In the genomic region with DNA sequence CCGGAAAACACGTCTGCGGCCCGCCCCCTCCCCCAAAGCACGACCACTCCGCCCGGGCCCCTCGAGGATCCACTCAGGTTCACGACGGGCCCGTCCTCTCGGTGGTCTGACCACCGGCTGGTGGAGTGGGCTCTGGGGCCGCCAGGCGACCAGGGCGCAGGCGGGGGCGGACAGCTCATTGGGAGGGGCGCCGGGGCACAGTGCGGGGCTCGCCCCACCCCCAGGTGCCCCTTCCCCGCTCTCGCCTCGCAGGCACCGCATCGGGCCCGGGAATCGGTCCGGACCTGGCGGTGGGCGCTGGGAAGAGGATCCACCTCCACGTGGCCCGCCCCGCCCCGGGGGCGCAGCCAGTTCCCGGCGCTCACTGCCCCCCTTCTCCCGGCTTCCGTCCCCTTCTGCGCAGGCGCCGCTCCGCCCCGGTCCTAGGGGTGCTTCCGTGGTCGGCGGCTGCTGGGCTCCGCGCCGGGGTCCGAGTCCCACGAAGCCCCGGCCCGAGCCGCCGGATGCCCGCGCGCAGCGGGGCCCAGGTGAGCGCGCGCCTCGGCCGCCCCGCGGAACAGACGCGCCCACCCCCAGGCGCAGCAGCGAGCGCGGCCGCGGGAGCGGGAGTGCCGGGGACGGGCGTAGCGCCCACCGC, we compare ENCODE assay signal across 1 cellular context.
A peak's percentile ranks its signal among the peaks of the same experiment; 100 is the strongest.
TF ChIP-seq lines count a peak whose summit lies in the region.

A gene with protein sequence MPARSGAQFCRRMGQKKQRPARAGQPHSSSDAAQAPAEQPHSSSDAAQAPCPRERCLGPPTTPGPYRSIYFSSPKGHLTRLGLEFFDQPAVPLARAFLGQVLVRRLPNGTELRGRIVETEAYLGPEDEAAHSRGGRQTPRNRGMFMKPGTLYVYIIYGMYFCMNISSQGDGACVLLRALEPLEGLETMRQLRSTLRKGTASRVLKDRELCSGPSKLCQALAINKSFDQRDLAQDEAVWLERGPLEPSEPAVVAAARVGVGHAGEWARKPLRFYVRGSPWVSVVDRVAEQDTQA (plus strand): TSS at position 419 of the 637 bp plus-strand sequence. CDS start 85 bp downstream, at position 504.

TF ChIP-seq in HepG2, 621 proteins besides CTCF, POLR2A, EP300 and RAD21 (continued from another document and continues in another):
- TF ChIP-seq, protein P1, sequence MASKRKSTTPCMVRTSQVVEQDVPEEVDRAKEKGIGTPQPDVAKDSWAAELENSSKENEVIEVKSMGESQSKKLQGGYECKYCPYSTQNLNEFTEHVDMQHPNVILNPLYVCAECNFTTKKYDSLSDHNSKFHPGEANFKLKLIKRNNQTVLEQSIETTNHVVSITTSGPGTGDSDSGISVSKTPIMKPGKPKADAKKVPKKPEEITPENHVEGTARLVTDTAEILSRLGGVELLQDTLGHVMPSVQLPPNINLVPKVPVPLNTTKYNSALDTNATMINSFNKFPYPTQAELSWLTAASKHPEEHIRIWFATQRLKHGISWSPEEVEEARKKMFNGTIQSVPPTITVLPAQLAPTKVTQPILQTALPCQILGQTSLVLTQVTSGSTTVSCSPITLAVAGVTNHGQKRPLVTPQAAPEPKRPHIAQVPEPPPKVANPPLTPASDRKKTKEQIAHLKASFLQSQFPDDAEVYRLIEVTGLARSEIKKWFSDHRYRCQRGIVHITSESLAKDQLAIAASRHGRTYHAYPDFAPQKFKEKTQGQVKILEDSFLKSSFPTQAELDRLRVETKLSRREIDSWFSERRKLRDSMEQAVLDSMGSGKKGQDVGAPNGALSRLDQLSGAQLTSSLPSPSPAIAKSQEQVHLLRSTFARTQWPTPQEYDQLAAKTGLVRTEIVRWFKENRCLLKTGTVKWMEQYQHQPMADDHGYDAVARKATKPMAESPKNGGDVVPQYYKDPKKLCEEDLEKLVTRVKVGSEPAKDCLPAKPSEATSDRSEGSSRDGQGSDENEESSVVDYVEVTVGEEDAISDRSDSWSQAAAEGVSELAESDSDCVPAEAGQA (IDR thresholded peaks at IDR 0.05; ENCODE audit: low read depth) = no peak
- TF ChIP-seq, protein P1 (CRISPR knock-in tag; IDR thresholded peaks at IDR 0.05; ENCODE audit: borderline replicate concordance) = 0 out of 2 replicates have a peak, but pooled peaks have one; percentile 31
- TF ChIP-seq NFKBIZ (CRISPR knock-in tag; IDR thresholded peaks at IDR 0.05) (no peak), ZNF616 (CRISPR knock-in tag; IDR thresholded peaks at IDR 0.05; ENCODE audit: low read depth) (peak; percentile 31; the same call in 1 of the 2 replicates), PTBP1 (IDR thresholded peaks at IDR 0.05; ENCODE audit: low read depth, low read length, poor library complexity, severe bottlenecking) (no peak), ZNF782 (CRISPR knock-in tag; IDR thresholded peaks at IDR 0.05; ENCODE audit: borderline replicate concordance) (no peak), ZNF564 (CRISPR knock-in tag; IDR thresholded peaks at IDR 0.05) (peak; percentile 43; the same call in 1 of the 2 replicates), MBNL3 (CRISPR knock-in tag; conservative IDR thresholded peaks at IDR 0.05) (no peak), HOXA5 (CRISPR knock-in tag; IDR thresholded peaks at IDR 0.05) (0 out of 2 replicates have a peak, but pooled peaks have one; percentile 33), ZNF160 (CRISPR knock-in tag; IDR thresholded peaks at IDR 0.05) (0 out of 2 replicates have a peak, but pooled peaks have one; percentile 46), ZNF367 (CRISPR knock-in tag; IDR thresholded peaks at IDR 0.05; ENCODE audit: borderline replicate concordance) (no peak), ZNF577 (CRISPR knock-in tag; IDR thresholded peaks at IDR 0.05; ENCODE audit: borderline replicate concordance, low read depth) (no peak), ZNF558 (CRISPR knock-in tag; IDR thresholded peaks at IDR 0.05; ENCODE audit: borderline replicate concordance) (no peak; the same call in 1 of the 2 replicates), ZSCAN12 (CRISPR knock-in tag; IDR thresholded peaks at IDR 0.05) (no peak), ZNF17 (CRISPR knock-in tag; IDR thresholded peaks at IDR 0.05) (no peak), RFX1 (IDR thresholded peaks at IDR 0.05) (no peak), ZNF615 (CRISPR knock-in tag; IDR thresholded peaks at IDR 0.05; ENCODE audit: borderline replicate concordance) (no peak), SP2 (CRISPR knock-in tag; IDR thresholded peaks at IDR 0.05) (no peak), ONECUT2 (CRISPR knock-in tag; IDR thresholded peaks at IDR 0.05) (no peak), MXI1 (IDR thresholded peaks at IDR 0.05; ENCODE audit: borderline replicate concordance, low read depth, low read length) (peak; percentile 93; the same call in 2 of the 3 replicates), MIER3 (CRISPR knock-in tag; IDR thresholded peaks at IDR 0.05; ENCODE audit: borderline replicate concordance) (no peak), TCF7L2 (IDR thresholded peaks at IDR 0.05; ENCODE audit: low read depth, low read length) (no peak), GATA4 (IDR thresholded peaks at IDR 0.05; ENCODE audit: borderline replicate concordance, low read depth) (no peak), ZNF34 (CRISPR knock-in tag; IDR thresholded peaks at IDR 0.05; ENCODE audit: borderline replicate concordance) (no peak), KLF11 (CRISPR knock-in tag; IDR thresholded peaks at IDR 0.05) (no peak), ZNF232 (CRISPR knock-in tag; IDR thresholded peaks at IDR 0.05; ENCODE audit: borderline replicate concordance) (0 out of 2 replicates have a peak, but pooled peaks have one; percentile 32), ZNF451 (CRISPR knock-in tag; IDR thresholded peaks at IDR 0.05) (0 out of 2 replicates have a peak, but pooled peaks have one; percentile 17), ZNF747 (CRISPR knock-in tag; IDR thresholded peaks at IDR 0.05; ENCODE audit: borderline replicate concordance) (no peak), MATR3 (CRISPR knock-in tag; IDR thresholded peaks at IDR 0.05) (no peak), SIN3B (IDR thresholded peaks at IDR 0.05; ENCODE audit: low read length) (no peak)
- TF ChIP-seq, protein P2, sequence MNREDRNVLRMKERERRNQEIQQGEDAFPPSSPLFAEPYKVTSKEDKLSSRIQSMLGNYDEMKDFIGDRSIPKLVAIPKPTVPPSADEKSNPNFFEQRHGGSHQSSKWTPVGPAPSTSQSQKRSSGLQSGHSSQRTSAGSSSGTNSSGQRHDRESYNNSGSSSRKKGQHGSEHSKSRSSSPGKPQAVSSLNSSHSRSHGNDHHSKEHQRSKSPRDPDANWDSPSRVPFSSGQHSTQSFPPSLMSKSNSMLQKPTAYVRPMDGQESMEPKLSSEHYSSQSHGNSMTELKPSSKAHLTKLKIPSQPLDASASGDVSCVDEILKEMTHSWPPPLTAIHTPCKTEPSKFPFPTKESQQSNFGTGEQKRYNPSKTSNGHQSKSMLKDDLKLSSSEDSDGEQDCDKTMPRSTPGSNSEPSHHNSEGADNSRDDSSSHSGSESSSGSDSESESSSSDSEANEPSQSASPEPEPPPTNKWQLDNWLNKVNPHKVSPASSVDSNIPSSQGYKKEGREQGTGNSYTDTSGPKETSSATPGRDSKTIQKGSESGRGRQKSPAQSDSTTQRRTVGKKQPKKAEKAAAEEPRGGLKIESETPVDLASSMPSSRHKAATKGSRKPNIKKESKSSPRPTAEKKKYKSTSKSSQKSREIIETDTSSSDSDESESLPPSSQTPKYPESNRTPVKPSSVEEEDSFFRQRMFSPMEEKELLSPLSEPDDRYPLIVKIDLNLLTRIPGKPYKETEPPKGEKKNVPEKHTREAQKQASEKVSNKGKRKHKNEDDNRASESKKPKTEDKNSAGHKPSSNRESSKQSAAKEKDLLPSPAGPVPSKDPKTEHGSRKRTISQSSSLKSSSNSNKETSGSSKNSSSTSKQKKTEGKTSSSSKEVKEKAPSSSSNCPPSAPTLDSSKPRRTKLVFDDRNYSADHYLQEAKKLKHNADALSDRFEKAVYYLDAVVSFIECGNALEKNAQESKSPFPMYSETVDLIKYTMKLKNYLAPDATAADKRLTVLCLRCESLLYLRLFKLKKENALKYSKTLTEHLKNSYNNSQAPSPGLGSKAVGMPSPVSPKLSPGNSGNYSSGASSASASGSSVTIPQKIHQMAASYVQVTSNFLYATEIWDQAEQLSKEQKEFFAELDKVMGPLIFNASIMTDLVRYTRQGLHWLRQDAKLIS (CRISPR knock-in tag; IDR thresholded peaks at IDR 0.05) = no peak
- TF ChIP-seq, protein P3, sequence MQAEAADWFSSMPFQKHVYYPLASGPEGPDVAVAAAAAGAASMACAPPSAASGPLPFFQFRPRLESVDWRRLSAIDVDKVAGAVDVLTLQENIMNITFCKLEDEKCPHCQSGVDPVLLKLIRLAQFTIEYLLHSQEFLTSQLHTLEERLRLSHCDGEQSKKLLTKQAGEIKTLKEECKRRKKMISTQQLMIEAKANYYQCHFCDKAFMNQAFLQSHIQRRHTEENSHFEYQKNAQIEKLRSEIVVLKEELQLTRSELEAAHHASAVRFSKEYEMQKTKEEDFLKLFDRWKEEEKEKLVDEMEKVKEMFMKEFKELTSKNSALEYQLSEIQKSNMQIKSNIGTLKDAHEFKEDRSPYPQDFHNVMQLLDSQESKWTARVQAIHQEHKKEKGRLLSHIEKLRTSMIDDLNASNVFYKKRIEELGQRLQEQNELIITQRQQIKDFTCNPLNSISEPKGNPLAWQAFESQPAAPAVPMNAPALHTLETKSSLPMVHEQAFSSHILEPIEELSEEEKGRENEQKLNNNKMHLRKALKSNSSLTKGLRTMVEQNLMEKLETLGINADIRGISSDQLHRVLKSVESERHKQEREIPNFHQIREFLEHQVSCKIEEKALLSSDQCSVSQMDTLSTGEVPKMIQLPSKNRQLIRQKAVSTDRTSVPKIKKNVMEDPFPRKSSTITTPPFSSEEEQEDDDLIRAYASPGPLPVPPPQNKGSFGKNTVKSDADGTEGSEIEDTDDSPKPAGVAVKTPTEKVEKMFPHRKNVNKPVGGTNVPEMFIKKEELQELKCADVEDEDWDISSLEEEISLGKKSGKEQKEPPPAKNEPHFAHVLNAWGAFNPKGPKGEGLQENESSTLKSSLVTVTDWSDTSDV (CRISPR knock-in tag; IDR thresholded peaks at IDR 0.05) = no peak; the same call in 1 of the 2 replicates
- TF ChIP-seq, protein P4, sequence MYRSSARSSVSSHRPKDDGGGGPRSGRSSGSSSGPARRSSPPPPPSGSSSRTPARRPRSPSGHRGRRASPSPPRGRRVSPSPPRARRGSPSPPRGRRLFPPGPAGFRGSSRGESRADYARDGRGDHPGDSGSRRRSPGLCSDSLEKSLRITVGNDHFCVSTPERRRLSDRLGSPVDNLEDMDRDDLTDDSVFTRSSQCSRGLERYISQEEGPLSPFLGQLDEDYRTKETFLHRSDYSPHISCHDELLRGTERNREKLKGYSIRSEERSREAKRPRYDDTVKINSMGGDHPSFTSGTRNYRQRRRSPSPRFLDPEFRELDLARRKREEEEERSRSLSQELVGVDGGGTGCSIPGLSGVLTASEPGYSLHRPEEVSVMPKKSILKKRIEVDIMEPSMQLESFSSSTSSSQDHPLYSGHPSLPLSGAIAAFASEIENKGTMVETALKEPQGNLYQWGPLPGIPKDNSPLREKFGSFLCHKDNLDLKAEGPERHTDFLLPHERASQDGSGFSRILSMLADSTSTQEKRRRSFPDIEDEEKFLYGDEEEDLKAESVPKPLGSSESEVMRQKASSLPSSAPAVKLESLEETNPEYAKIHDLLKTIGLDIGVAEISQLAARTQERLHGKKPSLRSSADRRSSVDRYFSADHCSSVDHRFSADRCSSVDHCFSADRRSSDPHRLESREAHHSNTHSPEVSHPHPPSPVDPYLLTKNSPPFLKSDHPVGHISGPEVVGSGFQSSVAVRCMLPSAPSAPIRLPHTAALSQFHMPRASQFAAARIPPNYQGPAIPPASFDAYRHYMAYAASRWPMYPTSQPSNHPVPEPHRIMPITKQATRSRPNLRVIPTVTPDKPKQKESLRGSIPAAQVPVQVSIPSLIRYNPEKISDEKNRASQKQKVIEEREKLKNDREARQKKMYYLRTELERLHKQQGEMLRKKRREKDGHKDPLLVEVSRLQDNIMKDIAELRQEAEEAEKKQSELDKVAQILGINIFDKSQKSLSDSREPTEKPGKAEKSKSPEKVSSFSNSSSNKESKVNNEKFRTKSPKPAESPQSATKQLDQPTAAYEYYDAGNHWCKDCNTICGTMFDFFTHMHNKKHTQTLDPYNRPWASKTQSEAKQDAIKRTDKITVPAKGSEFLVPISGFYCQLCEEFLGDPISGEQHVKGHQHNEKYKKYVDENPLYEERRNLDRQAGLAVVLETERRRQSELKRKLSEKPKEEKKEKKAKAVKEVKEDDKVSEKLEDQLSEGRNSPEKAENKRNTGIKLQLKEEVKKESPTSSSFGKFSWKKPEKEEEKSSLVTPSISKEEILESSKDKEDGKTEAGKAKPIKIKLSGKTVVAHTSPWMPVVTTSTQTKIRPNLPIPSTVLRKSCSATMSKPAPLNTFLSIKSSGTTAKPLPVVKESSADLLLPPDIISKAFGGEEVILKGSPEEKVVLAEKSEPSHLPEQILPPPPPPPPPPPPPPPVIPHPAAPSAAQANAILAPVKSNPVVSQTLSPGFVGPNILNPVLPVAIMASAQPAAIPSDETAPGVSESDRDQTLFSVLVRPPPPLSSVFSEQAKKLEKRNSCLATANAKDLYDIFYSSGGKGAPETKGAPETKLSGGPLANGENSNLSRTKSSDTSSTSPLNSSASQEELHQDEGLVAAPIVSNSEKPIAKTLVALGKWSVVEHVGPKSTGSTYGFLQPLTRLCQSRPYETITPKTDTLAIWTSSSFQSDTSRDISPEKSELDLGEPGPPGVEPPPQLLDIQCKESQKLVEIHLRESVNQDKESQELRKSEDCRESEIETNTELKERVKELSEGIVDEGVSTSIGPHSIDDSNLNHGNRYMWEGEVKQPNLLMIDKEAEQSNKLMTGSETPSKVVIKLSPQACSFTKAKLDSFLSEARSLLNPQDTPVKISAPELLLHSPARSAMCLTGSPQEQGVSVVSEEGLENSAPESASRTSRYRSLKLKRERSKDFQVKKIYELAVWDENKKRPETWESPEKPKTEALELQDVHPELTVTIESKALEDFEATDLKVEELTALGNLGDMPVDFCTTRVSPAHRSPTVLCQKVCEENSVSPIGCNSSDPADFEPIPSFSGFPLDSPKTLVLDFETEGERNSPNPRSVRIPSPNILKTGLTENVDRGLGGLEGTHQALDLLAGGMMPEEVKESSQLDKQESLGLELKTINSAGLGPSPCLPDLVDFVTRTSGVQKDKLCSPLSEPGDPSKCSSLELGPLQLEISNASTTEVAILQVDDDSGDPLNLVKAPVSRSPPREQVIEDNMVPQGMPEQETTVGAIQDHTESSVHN (CRISPR knock-in tag; IDR thresholded peaks at IDR 0.05) = no peak
- TF ChIP-seq, protein P5, sequence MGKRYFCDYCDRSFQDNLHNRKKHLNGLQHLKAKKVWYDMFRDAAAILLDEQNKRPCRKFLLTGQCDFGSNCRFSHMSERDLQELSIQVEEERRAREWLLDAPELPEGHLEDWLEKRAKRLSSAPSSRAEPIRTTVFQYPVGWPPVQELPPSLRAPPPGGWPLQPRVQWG (CRISPR knock-in tag; IDR thresholded peaks at IDR 0.05; ENCODE audit: borderline replicate concordance, low read depth) = no peak
